Comparison of ENCODE assay signal across 1 cellular context in genomic region chr21:42094811-42095210, GRCh38.
TF ChIP-seq lines count a peak whose summit lies in the region.

No MANE protein-coding gene starts in this region.

TF ChIP-seq in IMR-90, 13 proteins besides CTCF, POLR2A, EP300 and RAD21:
- TF ChIP-seq SMC3 (IDR thresholded peaks at IDR 0.05; ENCODE audit: low read depth, low read length), result 0 out of 2 replicates have a peak, but pooled peaks have one; percentile 4
- TF ChIP-seq FOS (IDR thresholded peaks at IDR 0.05; ENCODE audit: low read depth, low read length), result no peak
- TF ChIP-seq RCOR1 (IDR thresholded peaks at IDR 0.05; ENCODE audit: insufficient replicate concordance, low read length), result no peak
